Comparison of ENCODE assay signal across 8 cellular contexts in the genomic region with DNA sequence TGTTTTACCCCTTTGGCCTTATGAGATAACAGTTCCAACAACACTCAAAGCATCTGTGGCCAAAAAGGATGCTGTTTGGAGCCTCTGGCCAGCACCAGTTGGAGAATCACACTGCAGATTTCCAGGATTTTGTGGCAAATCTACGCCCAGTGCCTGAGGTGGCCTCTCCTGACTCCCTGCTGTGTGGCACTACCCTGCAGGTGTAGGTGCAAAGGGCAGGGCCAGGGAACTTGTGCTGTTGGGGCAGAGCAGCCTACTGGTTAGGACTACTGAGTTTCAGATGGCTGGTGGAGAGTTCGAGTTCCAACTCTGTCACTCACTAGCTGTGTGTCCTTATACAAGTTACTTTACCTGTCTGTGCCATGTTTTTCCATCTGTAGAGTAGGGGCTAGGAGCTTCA.
"Had no signal": no experiment of that assay in that cellular context is flagged by ENCODE, and none has a peak within 500 bp of the region (broad histone marks: within the 10 kb centered on the region; RNA-seq: fewer than 3 reads in every experiment).

No MANE protein-coding gene starts in this region.

- H3K27ac ChIP-seq: GM23248, HL-60 had no signal

- ATAC-seq: HCT116, HepG2 had no signal

- H3K4me3 ChIP-seq: GM23248, HAP-1 had no signal

- H3K36me3 ChIP-seq: HAP-1 had no signal

- H3K9ac ChIP-seq: GM23248 had no signal

- DNase-seq: GM23248, GOT3, HFFc6 had no signal

- H3K9me3 Mint-ChIP-seq: IgD-negative memory B cell had no signal

- H3K4me1 ChIP-seq: HAP-1 had no signal

- H3K4me3 Mint-ChIP-seq: HFFc6, IgD-negative memory B cell had no signal

- H3K27ac Mint-ChIP-seq: HFFc6, IgD-negative memory B cell had no signal
